ENCODE assay signal across 10 cellular contexts in the genomic region with DNA sequence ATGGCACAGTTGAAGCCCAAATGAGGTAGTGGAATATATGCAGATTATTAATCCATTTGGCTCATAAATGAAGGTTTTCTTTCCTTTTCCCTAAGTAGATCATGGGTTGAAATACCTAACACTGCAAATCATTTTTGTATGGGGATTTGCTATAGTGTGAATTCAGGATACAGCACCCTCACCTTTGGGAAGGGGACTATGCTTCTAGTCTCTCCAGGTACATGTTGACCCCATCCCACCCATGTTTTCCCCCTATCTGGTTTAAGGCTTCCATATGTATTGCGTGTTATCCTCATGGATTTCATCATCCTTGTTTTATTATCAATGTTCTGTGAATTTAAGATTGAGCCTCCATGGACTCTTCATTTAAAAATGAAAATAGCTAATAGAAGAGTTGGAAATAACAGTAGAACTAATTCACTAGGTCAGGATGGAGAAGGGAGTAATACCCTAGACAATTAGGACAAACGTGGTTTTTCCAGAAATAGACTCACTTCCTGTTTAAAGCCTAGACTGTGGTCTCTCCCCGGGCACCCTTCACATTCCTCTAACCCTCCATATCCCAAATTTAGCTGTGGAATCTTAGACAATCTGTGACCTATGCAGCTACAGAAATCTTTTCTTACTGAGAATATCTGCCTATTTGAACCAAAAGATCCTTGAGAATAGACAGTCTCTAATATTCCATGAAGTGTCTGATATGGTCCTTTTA. TPM values are rescaled to one million over a fixed set of nuclear protein-coding genes. Genes with fewer than 3 reads are reported as not detected.
DNase-seq lines count a peak whose midpoint lies in the region; ATAC-seq and TF ChIP-seq lines count a peak whose summit lies in the region.
"Had no signal": no experiment of that assay in that cellular context is flagged by ENCODE, and none has a peak within 500 bp of the region (broad histone marks: within the 10 kb centered on the region; RNA-seq: fewer than 3 reads in every experiment).

No MANE protein-coding gene starts in this region.

- H3K4me1 Mint-ChIP-seq in activated T-cell treated with anti-CD3 and anti-CD28 coated beads, Interleukin-2, amount 50 U/mL, for 24 hours (ENCODE audit: low read depth) = peaks cover 91% of the 10 kb centered on the region
- H3K4me1 Mint-ChIP-seq in chondrocyte (ENCODE audit: low read depth) = peaks cover 60% of the 10 kb centered on the region
- H3K4me1 Mint-ChIP-seq in stimulated activated naive B cell treated with anti-CD40 and anti-IgM and Interleukin-4, amounts not matched to agents 10 μg/mL and 1 μg/mL and 100 μg/mL, for 72 hours = peaks cover 67 to 87% of the 10 kb centered on the region in 2 donors

- DNase-seq in activated T-cell treated with anti-CD3 and anti-CD28 coated beads, Interleukin-2, amount 50 U/mL, for 24 hours = no peak
- DNase-seq in activated T-cell treated with anti-CD3 and anti-CD28 coated beads, Interleukin-2, amount 50 U/mL, for 48 hours = no peak
- DNase-seq in MV-4-11 (lab: John Stamatoyannopoulos, UW) = peak; percentile 45
- DNase-seq in chondrocyte (ENCODE audit: low spot score) = no peak
- no peak for DNase-seq in stimulated activated naive B cell treated with anti-CD40 and anti-IgM and Interleukin-4, amounts not matched to agents 10 μg/mL and 1 μg/mL and 100 μg/mL, for 72 hours
- DNase-seq in HK-2 (ENCODE audit: unreplicated experiment) = no peak
- DNase-seq: NCI-H2171 had no signal

- peak overlapping the region; percentile 97 for H3K27ac Mint-ChIP-seq in activated T-cell treated with anti-CD3 and anti-CD28 coated beads, Interleukin-2, amount 50 U/mL, for 24 hours
- H3K27ac Mint-ChIP-seq in chondrocyte (ENCODE audit: unreplicated experiment) = peak overlapping the region; percentile 91
- peak overlapping the region; percentile 92 for H3K27ac Mint-ChIP-seq in stimulated activated naive B cell treated with anti-CD40 and anti-IgM and Interleukin-4, amounts not matched to agents 10 μg/mL and 1 μg/mL and 100 μg/mL, for 72 hours

- peaks cover 95% of the 10 kb centered on the region for H3K36me3 Mint-ChIP-seq in activated T-cell treated with anti-CD3 and anti-CD28 coated beads, Interleukin-2, amount 50 U/mL, for 24 hours (ENCODE audit: low read depth)
- H3K36me3 Mint-ChIP-seq in chondrocyte (ENCODE audit: low read depth) = no peaks in the 10 kb centered on the region
- H3K36me3 Mint-ChIP-seq in stimulated activated naive B cell treated with anti-CD40 and anti-IgM and Interleukin-4, amounts not matched to agents 10 μg/mL and 1 μg/mL and 100 μg/mL, for 72 hours = peaks cover 9 to 12% of the 10 kb centered on the region in 2 donors

- TF ChIP-seq CTCF in chondrocyte (IDR thresholded peaks at IDR 0.05) = no peak

- ATAC-seq in stimulated activated naive B cell treated with anti-CD40 and anti-IgM and Interleukin-4, amounts not matched to agents 10 μg/mL and 1 μg/mL and 100 μg/mL, for 72 hours (replicated peaks) = no peak
- no peak for ATAC-seq in HG02798 (IDR thresholded peaks at IDR 0.05; ENCODE audit: poor library complexity, unreplicated experiment)
- ATAC-seq in GM21360 (IDR thresholded peaks at IDR 0.05; ENCODE audit: unreplicated experiment) = no peak
- ATAC-seq: Right ventricle myocardium inferior had no signal

- H3K9me3 Mint-ChIP-seq in activated T-cell treated with anti-CD3 and anti-CD28 coated beads, Interleukin-2, amount 50 U/mL, for 24 hours = no peaks in the 10 kb centered on the region
- no peaks in the 10 kb centered on the region for H3K9me3 Mint-ChIP-seq in chondrocyte (ENCODE audit: low read depth)
- peaks cover 0 to under 1% of the 10 kb centered on the region in 2 donors for H3K9me3 Mint-ChIP-seq in stimulated activated naive B cell treated with anti-CD40 and anti-IgM and Interleukin-4, amounts not matched to agents 10 μg/mL and 1 μg/mL and 100 μg/mL, for 72 hours

- peak overlapping the region; percentile 86 for H3K4me3 Mint-ChIP-seq in activated T-cell treated with anti-CD3 and anti-CD28 coated beads, Interleukin-2, amount 50 U/mL, for 24 hours
- no peak overlapping the region for H3K4me3 Mint-ChIP-seq in chondrocyte (ENCODE audit: unreplicated experiment)
- H3K4me3 Mint-ChIP-seq in stimulated activated naive B cell treated with anti-CD40 and anti-IgM and Interleukin-4, amounts not matched to agents 10 μg/mL and 1 μg/mL and 100 μg/mL, for 72 hours = peak overlapping the region; percentile 55 to 70

- H3K27me3 Mint-ChIP-seq in activated T-cell treated with anti-CD3 and anti-CD28 coated beads, Interleukin-2, amount 50 U/mL, for 24 hours = no peaks in the 10 kb centered on the region
- no peaks in the 10 kb centered on the region for H3K27me3 Mint-ChIP-seq in chondrocyte (ENCODE audit: low read depth)
- no peaks in the 10 kb centered on the region for H3K27me3 Mint-ChIP-seq in stimulated activated naive B cell treated with anti-CD40 and anti-IgM and Interleukin-4, amounts not matched to agents 10 μg/mL and 1 μg/mL and 100 μg/mL, for 72 hours

RNA-seq across cellular contexts. Expression of a gene that starts 56.5 kb away (rescaled TPM):
- total RNA-seq in chondrocyte = 248 to 266 TPM (median 253 TPM) in 3 replicates
